In the genomic region with DNA sequence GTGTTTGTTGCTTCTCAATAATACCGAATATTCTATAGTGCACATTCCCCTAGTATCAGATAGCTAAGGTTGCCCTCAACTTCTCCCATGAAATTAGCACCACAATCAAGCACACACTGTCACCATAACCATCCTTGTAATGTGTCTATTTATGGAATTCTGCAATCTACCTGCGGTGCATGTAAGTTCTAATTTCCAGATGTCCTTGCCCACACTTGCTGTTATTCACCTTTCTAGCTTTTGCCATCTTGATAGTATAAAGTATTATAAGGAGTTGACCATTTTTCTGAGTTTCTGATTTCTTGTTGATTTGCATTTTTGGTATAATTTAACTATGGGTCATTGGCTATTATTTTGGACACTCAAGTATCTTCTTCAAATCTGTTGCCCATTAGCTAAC, we compare ENCODE assay signal across 36 cellular contexts.
DNase-seq lines count a peak whose midpoint lies in the region; ATAC-seq, FAIRE-seq and TF ChIP-seq lines count a peak whose summit lies in the region.
"Had no signal": no experiment of that assay in that cellular context is flagged by ENCODE, and none has a peak within 500 bp of the region (broad histone marks: within the 10 kb centered on the region; RNA-seq: fewer than 3 reads in every experiment).

No MANE protein-coding gene starts in this region.

- H3K9me3 ChIP-seq in HEK293 (ENCODE audit: control insufficient read depth, insufficient read depth, low read depth, low read length), result no peaks in the 10 kb centered on the region
- H3K9me3 ChIP-seq in GM12878 (replicated peaks; ENCODE audit: control insufficient read depth, insufficient read depth, low read length), result peaks cover 2% of the 10 kb centered on the region; the same call in 2 of the 3 replicates
- H3K9me3 ChIP-seq in K562 (replicated peaks; ENCODE audit: control insufficient read depth, insufficient read depth, low read depth, low read length), result no peaks in the 10 kb centered on the region
- H3K9me3 ChIP-seq: A549, BE2C, Caco-2 had no signal

- intact Hi-C loops in GM12878 (cut with micrococcal nuclease; ENCODE audit: unreplicated experiment), result no loop called here
- intact Hi-C loops in K562 (cut with micrococcal nuclease), result no loop called here

- SMC1A ChIA-PET in GM12878 (lab: Charles Lee; ENCODE audit: uncharacterized antibody, unreplicated experiment), result no interaction called here

- DNase-seq in D721Med (ENCODE audit: insufficient read length, low spot score), result no peak
- no peak for DNase-seq in GM12878 (ENCODE audit: low read depth, low spot score)
- DNase-seq in K562 (ENCODE audit: extremely low read depth in 1 of 4, low spot score in 3 of 4), result no peak
- DNase-seq in SKM-1 treated with dmso at 0.1 percent for 144 hours (lab: John Stamatoyannopoulos, UW; ENCODE audit: unreplicated experiment), result no peak
- DNase-seq in nephron progenitor cell, result no peak
- no peak for DNase-seq in activated CD8-positive, alpha-beta memory T cell treated with anti-CD3 and anti-CD28 coated beads, Interleukin-2, amount 10 ng/mL, durations not matched to agents 7 days and 5 days
- DNase-seq: 8988T; ACHN; AML-193; BE2C; C1 segment of cervical spinal cord; Caco-2; Calu3; CD4-positive, alpha-beta memory T cell; CD4-positive, alpha-beta T cell; CD4-positive, CD25-positive, alpha-beta regulatory T cell; CD8-positive, alpha-beta memory T cell; CD8-positive, alpha-beta T cell; COR-L47; DMS 273 treated with DMSO at 0.1 percent for 48 hours; DMS153; DMS53; DMS79; DMS79 treated with DMSO at 0.1 percent for 48 hours; DND-41; EL had no signal

- CTCF ChIA-PET in HEK293 (lab: Yijun Ruan, JAX), result interaction anchor here (0.6 kb wide), 1 partner anchor 85 kb away, joined by 4 read pairs; no protein-coding TSS in a partner anchor
- CTCF ChIA-PET in GM12878 (lab: Yijun Ruan, JAX), result no interaction called here
- CTCF ChIA-PET in K562 (lab: Yijun Ruan, JAX; ENCODE audit: low intra/inter-chr PET ratio), result no interaction called here
- CTCF ChIA-PET in activated CD8-positive, alpha-beta memory T cell treated with anti-CD3 and anti-CD28 coated beads, Interleukin-2, amount 10 ng/mL, durations not matched to agents 7 days and 5 days (lab: Charles Lee), result no interaction called here

- H3K9ac ChIP-seq in GM12878 (ENCODE audit: control insufficient read depth, insufficient read depth, low read length) (no peak overlapping the region), K562 (ENCODE audit: insufficient read depth in 1 of 2, low read depth in 2 of 2, low read length in 2 of 2) (no peak overlapping the region)
- H3K9ac ChIP-seq: BLaER1; BLaER1 treated with 17β-estradiol and CSF1 and Interleukin-3, amounts not matched to agents 10 nM and 100 nM had no signal

- H3K9me1 ChIP-seq in K562 (ENCODE audit: control insufficient read depth, insufficient read depth, low read length), result no peaks in the 10 kb centered on the region

- H3K27me3 ChIP-seq in GM12878 (replicated peaks in 1 of 2; ENCODE audit: control insufficient read depth in 2 of 2, insufficient read depth in 2 of 2, low read length in 1 of 2) (no peaks in the 10 kb centered on the region), K562 (ENCODE audit: control insufficient read depth in 2 of 2, insufficient read depth in 2 of 2, low read length in 2 of 2) (peaks cover 23 to 38% of the 10 kb centered on the region in 2 experiments)
- H3K27me3 ChIP-seq: BE2C; BLaER1; BLaER1 treated with 17β-estradiol and CSF1 and Interleukin-3, amounts not matched to agents 10 nM and 100 nM had no signal

- ATAC-seq in GM12878, result no peak
- ATAC-seq in K562, result no peak
- no peak for ATAC-seq in GM18909 (IDR thresholded peaks at IDR 0.05; ENCODE audit: poor library complexity, unreplicated experiment)
- ATAC-seq in activated CD8-positive, alpha-beta memory T cell treated with anti-CD3 and anti-CD28 coated beads, Interleukin-2, amount 10 ng/mL, durations not matched to agents 7 days and 5 days, result no peak
- ATAC-seq: A549; CD8-positive, alpha-beta T cell had no signal

- RAD21 ChIA-PET in GM12878 (lab: Charles Lee; ENCODE audit: unreplicated experiment), result no interaction called here

- H3K27ac ChIP-seq in HEK293 (ENCODE audit: extremely low read depth, low read depth, low read length) (no peak overlapping the region), GM12878 (ENCODE audit: control insufficient read depth, insufficient read depth) (no peak overlapping the region), K562 (ENCODE audit: extremely low read depth, low read depth, low read length) (no peak overlapping the region)
- H3K27ac ChIP-seq: 22Rv1; A549; BLaER1; BLaER1 treated with 17β-estradiol and CSF1 and Interleukin-3, amounts not matched to agents 10 nM and 100 nM; C4-2B had no signal

- POLR2A ChIA-PET in HEK293 (lab: Yijun Ruan, JAX) (no interaction called here), GM12878 (lab: Charles Lee) (no interaction called here), K562 (lab: Yijun Ruan, JAX) (no interaction called here)

- peak; percentile 29 for FAIRE-seq in D721Med (lab: Jason Lieb, UNC)
- no peak for FAIRE-seq in GM12878 (lab: Jason Lieb, UNC)
- FAIRE-seq in K562 (lab: Jason Lieb, UNC), result no peak
- FAIRE-seq: A204.1, A549 had no signal

- TF ChIP-seq RAD21 in GM12878 (IDR thresholded peaks at IDR 0.05; ENCODE audit: insufficient read depth, low read depth, low read length) (no peak), K562 (CRISPR knock-in tag; conservative IDR thresholded peaks at IDR 0.05 in 1 of 2, IDR thresholded peaks at IDR 0.05 in 1 of 2) (no peak)

- WGBS in GM12878 (ENCODE audit: insufficient coverage, insufficient replicate concordance, low lambda C conversion rate, missing lambda C conversion rate), result 48% methylated on average over 2 of the region's 2 CpGs
- WGBS in K562 (ENCODE audit: insufficient coverage, low coverage, missing lambda C conversion rate), result 0% methylated on average over 2 of the region's 2 CpGs

- H3K36me3 ChIP-seq in HEK293 (ENCODE audit: control insufficient read depth in 2 of 2, insufficient read depth in 1 of 2, low read length in 2 of 2) (no peaks in the 10 kb centered on the region), GM12878 (ENCODE audit: control insufficient read depth in 2 of 2, insufficient read depth in 2 of 2, low read length in 1 of 2) (peaks cover 0 to 2% of the 10 kb centered on the region in 2 experiments; a peak in 2 of 4 replicates), K562 (ENCODE audit: control insufficient read depth, insufficient read depth, low read length) (no peaks in the 10 kb centered on the region)
- H3K36me3 ChIP-seq: BE2C had no signal

- H3K4me3 ChIP-seq in HEK293 (ENCODE audit: low read depth, low read length) (no peak overlapping the region), GM12878 (no peak overlapping the region), K562 (no peak overlapping the region)
- H3K4me3 ChIP-seq: A549; BLaER1; BLaER1 treated with 17β-estradiol and CSF1 and Interleukin-3, amounts not matched to agents 10 nM and 100 nM had no signal

- TF ChIP-seq EP300 in GM12878 (IDR thresholded peaks at IDR 0.05; ENCODE audit: borderline replicate concordance in 1 of 2, control insufficient read depth in 1 of 2, low read depth in 2 of 2, low read length in 2 of 2) (no peak), K562 (IDR thresholded peaks at IDR 0.05; ENCODE audit: low read length) (no peak)

- H3K36me3 Mint-ChIP-seq in nephron progenitor cell (ENCODE audit: low read depth), result peaks cover 6% of the 10 kb centered on the region
- no peaks in the 10 kb centered on the region for H3K36me3 Mint-ChIP-seq in activated CD8-positive, alpha-beta memory T cell treated with anti-CD3 and anti-CD28 coated beads, Interleukin-2, amount 10 ng/mL, durations not matched to agents 7 days and 5 days
- H3K36me3 Mint-ChIP-seq: CD14-positive monocyte; CD4-positive, alpha-beta memory T cell; CD4-positive, CD25-positive, alpha-beta regulatory T cell; CD8-positive, alpha-beta memory T cell; CD8-positive, alpha-beta T cell had no signal

- peaks cover 7% of the 10 kb centered on the region for H3K27me3 Mint-ChIP-seq in nephron progenitor cell (ENCODE audit: low read depth, poor library complexity)
- peaks cover 11% of the 10 kb centered on the region for H3K27me3 Mint-ChIP-seq in activated CD8-positive, alpha-beta memory T cell treated with anti-CD3 and anti-CD28 coated beads, Interleukin-2, amount 10 ng/mL, durations not matched to agents 7 days and 5 days
- H3K27me3 Mint-ChIP-seq: B cell; CD4-positive, alpha-beta memory T cell; CD4-positive, alpha-beta T cell; CD4-positive, CD25-positive, alpha-beta regulatory T cell had no signal

- H3K27ac Mint-ChIP-seq in nephron progenitor cell, result no peak overlapping the region
- H3K27ac Mint-ChIP-seq in activated CD8-positive, alpha-beta memory T cell treated with anti-CD3 and anti-CD28 coated beads, Interleukin-2, amount 10 ng/mL, durations not matched to agents 7 days and 5 days, result no peak overlapping the region
- H3K27ac Mint-ChIP-seq: B cell; CD14-positive monocyte; CD4-positive, alpha-beta memory T cell; CD4-positive, alpha-beta T cell; CD4-positive, CD25-positive, alpha-beta regulatory T cell; CD8-positive, alpha-beta T cell had no signal

- H3K79me2 ChIP-seq in GM12878 (ENCODE audit: control insufficient read depth, insufficient read depth, low read length) (no peaks in the 10 kb centered on the region), K562 (ENCODE audit: control insufficient read depth, insufficient read depth, low read length) (no peaks in the 10 kb centered on the region)

- H3K4me1 Mint-ChIP-seq in nephron progenitor cell, result peaks cover 40% of the 10 kb centered on the region
- H3K4me1 Mint-ChIP-seq in activated CD8-positive, alpha-beta memory T cell treated with anti-CD3 and anti-CD28 coated beads, Interleukin-2, amount 10 ng/mL, durations not matched to agents 7 days and 5 days, result peaks cover 1% of the 10 kb centered on the region
- H3K4me1 Mint-ChIP-seq: B cell, CD14-positive monocyte had no signal

- H4K20me1 ChIP-seq in GM12878 (ENCODE audit: control insufficient read depth, insufficient read depth) (no peaks in the 10 kb centered on the region), K562 (replicated peaks; ENCODE audit: control insufficient read depth, insufficient read depth, low read length) (no peaks in the 10 kb centered on the region)
- H4K20me1 ChIP-seq: BLaER1 had no signal

- H3K4me2 ChIP-seq in GM12878 (ENCODE audit: control insufficient read depth, insufficient read depth) (no peak overlapping the region), K562 (ENCODE audit: insufficient read depth, low read length) (no peak overlapping the region)
- H3K4me2 ChIP-seq: A549; BLaER1; BLaER1 treated with 17β-estradiol and CSF1 and Interleukin-3, amounts not matched to agents 10 nM and 100 nM had no signal

- TF ChIP-seq CTCF in D721Med (IDR thresholded peaks at IDR 0.05; ENCODE audit: insufficient read depth, missing control alignments) (no peak), HEK293 (tag by site-specific recombination; IDR thresholded peaks at IDR 0.05) (no peak), GM12878 (IDR thresholded peaks at IDR 0.05 in 2 of 3, conservative IDR thresholded peaks at IDR 0.05 in 1 of 3; ENCODE audit: control insufficient read depth in 2 of 3, extremely low read depth in 1 of 3, insufficient read depth in 1 of 3, low read depth in 3 of 3, low read length in 3 of 3) (no peak), K562 (IDR thresholded peaks at IDR 0.05 in 2 of 3, conservative IDR thresholded peaks at IDR 0.05 in 1 of 3; ENCODE audit: insufficient read depth in 2 of 3, low read depth in 1 of 3, low read length in 3 of 3) (no peak), nephron progenitor cell (IDR thresholded peaks at IDR 0.05) (no peak)

- H3K9me3 Mint-ChIP-seq in nephron progenitor cell, result no peaks in the 10 kb centered on the region
- H3K9me3 Mint-ChIP-seq in activated CD8-positive, alpha-beta memory T cell treated with anti-CD3 and anti-CD28 coated beads, Interleukin-2, amount 10 ng/mL, durations not matched to agents 7 days and 5 days (ENCODE audit: low read depth), result peaks cover 3% of the 10 kb centered on the region
- H3K9me3 Mint-ChIP-seq: CD4-positive, alpha-beta T cell; CD8-positive, alpha-beta memory T cell had no signal

- BruUV-seq in GM12878 (replicated peaks; lab: Mats Ljungman, UMichigan) (no TSS peak), K562 (replicated peaks; lab: Mats Ljungman, UMichigan) (no TSS peak)

- no peak for TF ChIP-seq POLR2A in GM12878 (IDR thresholded peaks at IDR 0.05; ENCODE audit: low read depth, low read length)
- no peak for TF ChIP-seq POLR2A in K562 (conservative IDR thresholded peaks at IDR 0.05)

- H3K4me1 ChIP-seq in HEK293 (ENCODE audit: control insufficient read depth, insufficient read depth, low read length) (no peaks in the 10 kb centered on the region), GM12878 (ENCODE audit: control insufficient read depth, insufficient read depth, low read length) (no peaks in the 10 kb centered on the region), K562 (replicated peaks in 1 of 2; ENCODE audit: control insufficient read depth in 2 of 2, insufficient read depth in 2 of 2, low read length in 2 of 2) (no peaks in the 10 kb centered on the region)
- H3K4me1 ChIP-seq: A549, Caco-2 had no signal

- H2AFZ ChIP-seq in GM12878 (ENCODE audit: control insufficient read depth, low read depth, low read length), result no peak overlapping the region
- H2AFZ ChIP-seq in K562 (ENCODE audit: low read depth, low read length), result no peak overlapping the region

- no peak overlapping the region for H3K4me3 Mint-ChIP-seq in nephron progenitor cell
- no peak overlapping the region for H3K4me3 Mint-ChIP-seq in activated CD8-positive, alpha-beta memory T cell treated with anti-CD3 and anti-CD28 coated beads, Interleukin-2, amount 10 ng/mL, durations not matched to agents 7 days and 5 days
- H3K4me3 Mint-ChIP-seq: B cell; CD14-positive monocyte; CD4-positive, alpha-beta memory T cell; CD4-positive, alpha-beta T cell; CD4-positive, CD25-positive, alpha-beta regulatory T cell; CD8-positive, alpha-beta memory T cell; CD8-positive, alpha-beta T cell had no signal

- in situ Hi-C loops in GM12878 (cut with MboI) (no loop called here), K562 (cut with MboI) (no loop called here)
